In genomic region chr9:132851421-132851792, GRCh38 we compare ENCODE assay signal across 15 cellular contexts. TPM values are rescaled to one million over a fixed set of nuclear protein-coding genes. Genes with fewer than 3 reads are reported as not detected.
DNase-seq lines count a peak whose midpoint lies in the region; ATAC-seq and TF ChIP-seq lines count a peak whose summit lies in the region.
"Had no signal": no experiment of that assay in that cellular context is flagged by ENCODE, and none has a peak within 500 bp of the region (broad histone marks: within the 10 kb centered on the region; RNA-seq: fewer than 3 reads in every experiment).

No MANE protein-coding gene starts in this region.

- DNase-seq in activated CD4-positive, alpha-beta T cell treated with anti-CD3 and anti-CD28 coated beads, Interleukin-2, amount 10 ng/mL, durations not matched to agents 7 days and 5 days, result no peak
- no peak for DNase-seq in activated CD4-positive, alpha-beta T cell treated with anti-CD3 and anti-CD28 coated beads for 1 hour
- peak; percentile 97 for DNase-seq in Jurkat, Clone E6-1 (ENCODE audit: low read depth, low spot score)
- DNase-seq in activated CD8-positive, alpha-beta T cell treated with anti-CD3 and anti-CD28 coated beads, Interleukin-2, amount 10 ng/mL, durations not matched to agents 7 days and 5 days, result no peak
- DNase-seq in stimulated activated naive B cell treated with anti-CD40 and anti-IgM and Interleukin-4, amounts not matched to agents 10 μg/mL and 1 μg/mL and 100 μg/mL, for 72 hours, result no peak
- DNase-seq in GM20000 (ENCODE audit: low spot score), result no peak
- no peak for DNase-seq in stimulated activated CD4-positive, alpha-beta T cell treated with anti-CD3 and anti-CD28 coated beads, Interleukin-2, amount 100 ng/mL, for 48 hours
- DNase-seq: C1 segment of cervical spinal cord, DMS 273 treated with DMSO at 0.1 percent for 48 hours, H7, NCI-H187 treated with DMSO at 0.1 percent for 48 hours, NCI-H526 treated with DMSO at 0.1 percent for 48 hours, SJCRH30 had no signal

- no peaks in the 10 kb centered on the region for H3K36me3 Mint-ChIP-seq in activated CD4-positive, alpha-beta T cell treated with anti-CD3 and anti-CD28 coated beads, Interleukin-2, amount 10 ng/mL, durations not matched to agents 7 days and 5 days (ENCODE audit: low read depth)
- H3K36me3 Mint-ChIP-seq in activated CD8-positive, alpha-beta T cell treated with anti-CD3 and anti-CD28 coated beads, Interleukin-2, amount 10 ng/mL, durations not matched to agents 7 days and 5 days (ENCODE audit: low read depth), result no peaks in the 10 kb centered on the region
- no peaks in the 10 kb centered on the region for H3K36me3 Mint-ChIP-seq in stimulated activated naive B cell treated with anti-CD40 and anti-IgM and Interleukin-4, amounts not matched to agents 10 μg/mL and 1 μg/mL and 100 μg/mL, for 72 hours

- H3K27ac Mint-ChIP-seq in activated CD4-positive, alpha-beta T cell treated with anti-CD3 and anti-CD28 coated beads, Interleukin-2, amount 10 ng/mL, durations not matched to agents 7 days and 5 days, result peak overlapping the region; percentile 81
- H3K27ac Mint-ChIP-seq in activated CD8-positive, alpha-beta T cell treated with anti-CD3 and anti-CD28 coated beads, Interleukin-2, amount 10 ng/mL, durations not matched to agents 7 days and 5 days, result peak overlapping the region; percentile 88
- peak overlapping the region; percentile 84 for H3K27ac Mint-ChIP-seq in stimulated activated naive B cell treated with anti-CD40 and anti-IgM and Interleukin-4, amounts not matched to agents 10 μg/mL and 1 μg/mL and 100 μg/mL, for 72 hours

- H3K9me3 Mint-ChIP-seq in activated CD4-positive, alpha-beta T cell treated with anti-CD3 and anti-CD28 coated beads, Interleukin-2, amount 10 ng/mL, durations not matched to agents 7 days and 5 days, result no peaks in the 10 kb centered on the region
- no peaks in the 10 kb centered on the region for H3K9me3 Mint-ChIP-seq in activated CD8-positive, alpha-beta T cell treated with anti-CD3 and anti-CD28 coated beads, Interleukin-2, amount 10 ng/mL, durations not matched to agents 7 days and 5 days (ENCODE audit: insufficient read depth)
- no peaks in the 10 kb centered on the region for H3K9me3 Mint-ChIP-seq in stimulated activated naive B cell treated with anti-CD40 and anti-IgM and Interleukin-4, amounts not matched to agents 10 μg/mL and 1 μg/mL and 100 μg/mL, for 72 hours

- POLR2A ChIA-PET in activated CD4-positive, alpha-beta T cell treated with anti-CD3 and anti-CD28 coated beads, Interleukin-2, amount 10 ng/mL, durations not matched to agents 7 days and 5 days (lab: Charles Lee), result interaction anchor here (0.6 kb wide), 1 partner anchor 29 kb away, joined by 3 read pairs; no protein-coding TSS in a partner anchor
- POLR2A ChIA-PET in activated CD8-positive, alpha-beta T cell treated with anti-CD3 and anti-CD28 coated beads, Interleukin-2, amount 10 ng/mL, durations not matched to agents 7 days and 5 days (lab: Charles Lee), result interaction anchor here (1.1 to 2.9 kb wide), 5 partner anchors 28 to 82 kb away, joined by 3 to 9 read pairs (median 4); partner anchors contain the start of gene SPACA9

- peak overlapping the region; percentile 46 for H3K4me3 ChIP-seq in Jurkat, Clone E6-1 (ENCODE audit: low read length)
- H3K4me3 ChIP-seq: SJCRH30 had no signal

- CTCF ChIA-PET in activated CD4-positive, alpha-beta T cell treated with anti-CD3 and anti-CD28 coated beads, Interleukin-2, amount 10 ng/mL, durations not matched to agents 7 days and 5 days (lab: Charles Lee), result interaction anchor here (0.8 to 1.2 kb wide), 4 partner anchors 14 to 143 kb away, joined by 3 to 6 read pairs (median 3); no protein-coding TSS in a partner anchor
- CTCF ChIA-PET in activated CD8-positive, alpha-beta T cell treated with anti-CD3 and anti-CD28 coated beads, Interleukin-2, amount 10 ng/mL, durations not matched to agents 7 days and 5 days (lab: Charles Lee), result interaction anchor here (0.8 to 1.9 kb wide), 5 partner anchors 11 to 82 kb away, joined by 3 to 11 read pairs (median 4); no protein-coding TSS in a partner anchor

- no peak overlapping the region for H3K4me3 Mint-ChIP-seq in activated CD4-positive, alpha-beta T cell treated with anti-CD3 and anti-CD28 coated beads, Interleukin-2, amount 10 ng/mL, durations not matched to agents 7 days and 5 days
- H3K4me3 Mint-ChIP-seq in activated CD8-positive, alpha-beta T cell treated with anti-CD3 and anti-CD28 coated beads, Interleukin-2, amount 10 ng/mL, durations not matched to agents 7 days and 5 days, result no peak overlapping the region
- no peak overlapping the region for H3K4me3 Mint-ChIP-seq in stimulated activated naive B cell treated with anti-CD40 and anti-IgM and Interleukin-4, amounts not matched to agents 10 μg/mL and 1 μg/mL and 100 μg/mL, for 72 hours

- no peaks in the 10 kb centered on the region for H3K27me3 Mint-ChIP-seq in activated CD4-positive, alpha-beta T cell treated with anti-CD3 and anti-CD28 coated beads, Interleukin-2, amount 10 ng/mL, durations not matched to agents 7 days and 5 days
- H3K27me3 Mint-ChIP-seq in activated CD8-positive, alpha-beta T cell treated with anti-CD3 and anti-CD28 coated beads, Interleukin-2, amount 10 ng/mL, durations not matched to agents 7 days and 5 days (ENCODE audit: low read depth), result peaks cover 5% of the 10 kb centered on the region
- H3K27me3 Mint-ChIP-seq in stimulated activated naive B cell treated with anti-CD40 and anti-IgM and Interleukin-4, amounts not matched to agents 10 μg/mL and 1 μg/mL and 100 μg/mL, for 72 hours, result no peaks in the 10 kb centered on the region

- TF ChIP-seq CTCF in GM20000 (IDR thresholded peaks at IDR 0.05; ENCODE audit: extremely low read depth, missing control alignments), result no peak

- H3K4me1 Mint-ChIP-seq in activated CD4-positive, alpha-beta T cell treated with anti-CD3 and anti-CD28 coated beads, Interleukin-2, amount 10 ng/mL, durations not matched to agents 7 days and 5 days, result peaks cover 39% of the 10 kb centered on the region
- H3K4me1 Mint-ChIP-seq in activated CD8-positive, alpha-beta T cell treated with anti-CD3 and anti-CD28 coated beads, Interleukin-2, amount 10 ng/mL, durations not matched to agents 7 days and 5 days (ENCODE audit: low read depth), result peaks cover 42% of the 10 kb centered on the region
- peaks cover 21 to 32% of the 10 kb centered on the region in 2 donors for H3K4me1 Mint-ChIP-seq in stimulated activated naive B cell treated with anti-CD40 and anti-IgM and Interleukin-4, amounts not matched to agents 10 μg/mL and 1 μg/mL and 100 μg/mL, for 72 hours

- peak; percentile 40 for ATAC-seq in activated CD8-positive, alpha-beta T cell treated with anti-CD3 and anti-CD28 coated beads, Interleukin-2, amount 10 ng/mL, durations not matched to agents 7 days and 5 days
- ATAC-seq in stimulated activated naive B cell treated with anti-CD40 and anti-IgM and Interleukin-4, amounts not matched to agents 10 μg/mL and 1 μg/mL and 100 μg/mL, for 72 hours (replicated peaks), result peak; percentile 27 to 39
- no peak for ATAC-seq in GM19455 (IDR thresholded peaks at IDR 0.05; ENCODE audit: unreplicated experiment)

RNA-seq across cellular contexts. Expression of gene AK8, which starts 26.7 kb away (rescaled TPM):
- total RNA-seq in activated CD4-positive, alpha-beta T cell treated with anti-CD3 and anti-CD28 coated beads, Interleukin-2, amount 10 ng/mL, durations not matched to agents 7 days and 5 days, result not detected
- 1.3 TPM for polyA plus RNA-seq in Jurkat, Clone E6-1 (2012; ENCODE audit: insufficient read depth, insufficient read length)
- under 1 TPM in 1 of 2 experiments, not detected in 1; 0.39 TPM for total RNA-seq in activated CD8-positive, alpha-beta T cell treated with anti-CD3 and anti-CD28 coated beads, Interleukin-2, amount 10 ng/mL, durations not matched to agents 7 days and 5 days
- total RNA-seq: LHCN-M2, SJCRH30 had no signal

RNA-seq across cellular contexts. Expression of gene SPACA9, which starts 27.3 kb away (rescaled TPM):
- total RNA-seq in activated CD4-positive, alpha-beta T cell treated with anti-CD3 and anti-CD28 coated beads, Interleukin-2, amount 10 ng/mL, durations not matched to agents 7 days and 5 days, result 1 to 10 TPM; 3.0 to 3.5 TPM
- polyA plus RNA-seq in Jurkat, Clone E6-1 (2012; ENCODE audit: insufficient read depth, insufficient read length), result 28.5 TPM
- 1 to 10 TPM; 6.0 to 7.7 TPM for total RNA-seq in activated CD8-positive, alpha-beta T cell treated with anti-CD3 and anti-CD28 coated beads, Interleukin-2, amount 10 ng/mL, durations not matched to agents 7 days and 5 days
